Comparison of ENCODE assay signal across 1 cellular context in the genomic region with DNA sequence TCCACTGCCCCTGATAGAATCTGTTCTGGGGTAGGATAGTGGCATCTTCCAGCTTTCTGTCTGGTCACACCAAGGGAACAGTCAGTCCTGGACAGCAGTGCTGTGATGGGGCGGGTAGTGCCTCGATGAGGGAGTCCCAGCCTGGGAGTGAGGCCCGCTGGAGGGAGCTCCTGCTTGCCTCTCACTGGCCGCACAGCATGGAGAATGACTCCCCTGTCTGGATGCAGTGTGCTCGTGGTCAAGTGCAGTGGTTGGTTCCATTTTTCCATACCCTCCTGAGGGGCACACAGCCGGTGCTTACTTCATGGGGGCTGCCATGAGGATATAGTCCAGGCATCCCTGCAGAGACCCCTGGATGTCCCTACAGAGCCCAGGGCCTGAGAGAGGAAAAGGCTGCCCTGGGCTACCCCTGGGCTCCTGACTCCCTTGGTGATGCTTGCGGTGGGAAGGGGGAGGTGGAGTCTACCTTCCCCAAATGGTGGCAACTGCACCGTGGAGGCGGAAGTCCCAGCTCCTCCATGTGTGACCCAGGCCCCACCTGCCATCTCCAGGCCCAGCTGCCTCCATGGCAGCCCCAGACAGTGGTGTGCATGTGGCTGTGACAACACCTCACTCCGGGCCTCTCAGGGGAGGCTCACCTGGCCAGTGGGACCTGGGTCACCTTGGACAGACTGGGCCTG.
TF ChIP-seq lines count a peak whose summit lies in the region.

No MANE protein-coding gene starts in this region.

TF ChIP-seq in A549, 52 proteins besides CTCF, POLR2A, EP300 and RAD21 (continued from another document):
- TF ChIP-seq, protein P1, sequence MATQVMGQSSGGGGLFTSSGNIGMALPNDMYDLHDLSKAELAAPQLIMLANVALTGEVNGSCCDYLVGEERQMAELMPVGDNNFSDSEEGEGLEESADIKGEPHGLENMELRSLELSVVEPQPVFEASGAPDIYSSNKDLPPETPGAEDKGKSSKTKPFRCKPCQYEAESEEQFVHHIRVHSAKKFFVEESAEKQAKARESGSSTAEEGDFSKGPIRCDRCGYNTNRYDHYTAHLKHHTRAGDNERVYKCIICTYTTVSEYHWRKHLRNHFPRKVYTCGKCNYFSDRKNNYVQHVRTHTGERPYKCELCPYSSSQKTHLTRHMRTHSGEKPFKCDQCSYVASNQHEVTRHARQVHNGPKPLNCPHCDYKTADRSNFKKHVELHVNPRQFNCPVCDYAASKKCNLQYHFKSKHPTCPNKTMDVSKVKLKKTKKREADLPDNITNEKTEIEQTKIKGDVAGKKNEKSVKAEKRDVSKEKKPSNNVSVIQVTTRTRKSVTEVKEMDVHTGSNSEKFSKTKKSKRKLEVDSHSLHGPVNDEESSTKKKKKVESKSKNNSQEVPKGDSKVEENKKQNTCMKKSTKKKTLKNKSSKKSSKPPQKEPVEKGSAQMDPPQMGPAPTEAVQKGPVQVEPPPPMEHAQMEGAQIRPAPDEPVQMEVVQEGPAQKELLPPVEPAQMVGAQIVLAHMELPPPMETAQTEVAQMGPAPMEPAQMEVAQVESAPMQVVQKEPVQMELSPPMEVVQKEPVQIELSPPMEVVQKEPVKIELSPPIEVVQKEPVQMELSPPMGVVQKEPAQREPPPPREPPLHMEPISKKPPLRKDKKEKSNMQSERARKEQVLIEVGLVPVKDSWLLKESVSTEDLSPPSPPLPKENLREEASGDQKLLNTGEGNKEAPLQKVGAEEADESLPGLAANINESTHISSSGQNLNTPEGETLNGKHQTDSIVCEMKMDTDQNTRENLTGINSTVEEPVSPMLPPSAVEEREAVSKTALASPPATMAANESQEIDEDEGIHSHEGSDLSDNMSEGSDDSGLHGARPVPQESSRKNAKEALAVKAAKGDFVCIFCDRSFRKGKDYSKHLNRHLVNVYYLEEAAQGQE (IDR thresholded peaks at IDR 0.05), result no peak
- TF ChIP-seq HEYL (CRISPR knock-in tag; IDR thresholded peaks at IDR 0.05) (no peak), HOXB5 (CRISPR knock-in tag; IDR thresholded peaks at IDR 0.05) (no peak), FOSL2 (IDR thresholded peaks at IDR 0.05) (no peak), FOSL2 (CRISPR knock-in tag; IDR thresholded peaks at IDR 0.05) (no peak), JUNB (IDR thresholded peaks at IDR 0.05) (no peak), HOXB13 (CRISPR knock-in tag; IDR thresholded peaks at IDR 0.05; ENCODE audit: low read depth) (no peak), CHD2 (IDR thresholded peaks at IDR 0.05; ENCODE audit: low read length, partially characterized antibody) (no peak), GATA3 (IDR thresholded peaks at IDR 0.05; ENCODE audit: borderline replicate concordance) (no peak), HDAC2 (IDR thresholded peaks at IDR 0.05) (no peak), ZC3H11A (IDR thresholded peaks at IDR 0.05) (no peak), ZSCAN20 (CRISPR knock-in tag; IDR thresholded peaks at IDR 0.05) (no peak), HMGXB4 (CRISPR knock-in tag; IDR thresholded peaks at IDR 0.05; ENCODE audit: borderline replicate concordance) (no peak)
- TF ChIP-seq, protein P2, sequence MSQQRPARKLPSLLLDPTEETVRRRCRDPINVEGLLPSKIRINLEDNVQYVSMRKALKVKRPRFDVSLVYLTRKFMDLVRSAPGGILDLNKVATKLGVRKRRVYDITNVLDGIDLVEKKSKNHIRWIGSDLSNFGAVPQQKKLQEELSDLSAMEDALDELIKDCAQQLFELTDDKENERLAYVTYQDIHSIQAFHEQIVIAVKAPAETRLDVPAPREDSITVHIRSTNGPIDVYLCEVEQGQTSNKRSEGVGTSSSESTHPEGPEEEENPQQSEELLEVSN (IDR thresholded peaks at IDR 0.05; ENCODE audit: borderline replicate concordance, low read depth), result no peak
